Comparison of ENCODE assay signal across 11 cellular contexts in the genomic region with DNA sequence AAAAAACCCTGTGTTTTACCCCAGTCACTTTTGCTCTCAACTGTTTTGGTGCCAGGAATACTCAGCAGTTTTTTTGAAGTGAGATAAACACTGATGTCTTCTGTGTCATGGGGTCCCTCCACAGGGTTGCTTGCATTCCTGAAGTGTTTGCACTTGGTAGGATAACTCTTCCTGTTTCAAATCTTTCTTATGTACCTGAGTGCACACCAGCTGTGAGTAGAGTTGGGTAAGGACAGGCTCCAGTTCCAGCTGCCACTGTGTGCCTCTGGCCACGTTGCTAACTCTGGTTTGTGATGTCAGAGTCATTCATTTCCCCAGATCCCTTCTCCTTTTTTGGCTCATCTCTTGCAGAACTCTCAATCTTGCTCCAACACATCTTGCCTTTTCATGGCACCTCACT.
A peak's percentile ranks its signal among the peaks of the same experiment; 100 is the strongest.
DNase-seq lines count a peak whose midpoint lies in the region; ATAC-seq and TF ChIP-seq lines count a peak whose summit lies in the region.
"Had no signal": no experiment of that assay in that cellular context is flagged by ENCODE, and none has a peak within 500 bp of the region (broad histone marks: within the 10 kb centered on the region; RNA-seq: fewer than 3 reads in every experiment).

No MANE protein-coding gene starts in this region.

- ATAC-seq in RWPE2 (ENCODE audit: low read depth) (0 out of 3 replicates have a peak, but pooled peaks have one; percentile 21), GM21737 (IDR thresholded peaks at IDR 0.05; ENCODE audit: unreplicated experiment) (no peak)

- DNase-seq in T-helper 1 cell (no peak), EH (ENCODE audit: low read depth) (peak; percentile 9), RWPE2 (ENCODE audit: low spot score) (no peak), iPS DF 19.7 (ENCODE audit: low read depth, low spot score) (peak; percentile 30), SKM-1 (lab: John Stamatoyannopoulos, UW; ENCODE audit: unreplicated experiment) (no peak), NCI-H345 (lab: John Stamatoyannopoulos, UW) (no peak)
- DNase-seq: dermis blood vessel endothelial cell, immature natural killer cell had no signal

- peaks cover 41% of the 10 kb centered on the region for H3K4me1 Mint-ChIP-seq in T-helper 1 cell treated with Interleukin-12 subunit alpha and Interleukin-12 subunit beta and Interleukin-4 antibody, amounts not matched to agents 30 μg/mL and 1 μg/mL, for 36 hours (ENCODE audit: low read depth)

- no peak overlapping the region for H3K4me3 Mint-ChIP-seq in T-helper 1 cell treated with Interleukin-12 subunit alpha and Interleukin-12 subunit beta and Interleukin-4 antibody, amounts not matched to agents 30 μg/mL and 1 μg/mL, for 36 hours
- H3K4me3 Mint-ChIP-seq: immature natural killer cell had no signal

- peaks cover 3% of the 10 kb centered on the region for H3K4me1 ChIP-seq in RWPE2 (ENCODE audit: insufficient read depth, poor library complexity, severe bottlenecking)
- H3K4me1 ChIP-seq: tibial nerve had no signal

- no peak overlapping the region for H3K27ac ChIP-seq in RWPE2 (ENCODE audit: poor library complexity, severe bottlenecking)
- H3K27ac ChIP-seq: tibial nerve had no signal

- H3K4me3 ChIP-seq in RWPE2 (ENCODE audit: severe bottlenecking): no peak overlapping the region
- H3K4me3 ChIP-seq: tibial nerve had no signal

- no peaks in the 10 kb centered on the region for H3K27me3 Mint-ChIP-seq in T-helper 1 cell treated with Interleukin-12 subunit alpha and Interleukin-12 subunit beta and Interleukin-4 antibody, amounts not matched to agents 30 μg/mL and 1 μg/mL, for 36 hours (ENCODE audit: low read depth)

- peaks cover 15% of the 10 kb centered on the region for H3K9me3 Mint-ChIP-seq in T-helper 1 cell treated with Interleukin-12 subunit alpha and Interleukin-12 subunit beta and Interleukin-4 antibody, amounts not matched to agents 30 μg/mL and 1 μg/mL, for 36 hours
- H3K9me3 Mint-ChIP-seq: immature natural killer cell had no signal

- TF ChIP-seq CTCF in RWPE2 (IDR thresholded peaks at IDR 0.05; ENCODE audit: poor library complexity, severe bottlenecking): no peak

- H3K27me3 ChIP-seq in RWPE2 (ENCODE audit: insufficient read depth, poor library complexity, severe bottlenecking): no peaks in the 10 kb centered on the region
- H3K27me3 ChIP-seq: tibial nerve had no signal

- H3K9me3 ChIP-seq in RWPE2 (ENCODE audit: severe bottlenecking): no peaks in the 10 kb centered on the region
- H3K9me3 ChIP-seq: tibial nerve had no signal

- no peaks in the 10 kb centered on the region for H3K36me3 ChIP-seq in RWPE2 (ENCODE audit: low read depth)
- H3K36me3 ChIP-seq: tibial nerve had no signal

- H3K36me3 Mint-ChIP-seq in T-helper 1 cell treated with Interleukin-12 subunit alpha and Interleukin-12 subunit beta and Interleukin-4 antibody, amounts not matched to agents 30 μg/mL and 1 μg/mL, for 36 hours (ENCODE audit: low read depth): peaks cover 28% of the 10 kb centered on the region

- H3K27ac Mint-ChIP-seq in T-helper 1 cell treated with Interleukin-12 subunit alpha and Interleukin-12 subunit beta and Interleukin-4 antibody, amounts not matched to agents 30 μg/mL and 1 μg/mL, for 36 hours: peak overlapping the region; percentile 38

Comparison
In these comparisons a context has a peak if more than half of its experiments do, and no peak if none do; other contexts are left out.
1. DNase-seq: peak in EH (single experiment) and iPS DF 19.7 (single experiment); none in T-helper 1 cell (0 of 5), RWPE2 (single experiment), SKM-1 (single experiment) and NCI-H345 (single experiment).